1 cellular context compared by ENCODE assay signal in genomic region chr19:13150187-13150918, GRCh38.
TF ChIP-seq lines count a peak whose summit lies in the region.

Gene IER2, plus strand, starts transcription at chr19:13150411. Its CDS starts 2,776 bp downstream, at chr19:13153187.
Gene STX10, minus strand, starts transcription at chr19:13150375. Its CDS starts 202 bp downstream, at chr19:13150173.

TF ChIP-seq in HepG2, 621 proteins besides CTCF, POLR2A, EP300 and RAD21 (continued from another document and continues in another):
- TF ChIP-seq GABPA (IDR thresholded peaks at IDR 0.05; ENCODE audit: low read depth, low read length) (peak; percentile 96), GABPA (CRISPR knock-in tag; IDR thresholded peaks at IDR 0.05; ENCODE audit: low read depth) (peak; percentile 99), IRX3 (CRISPR knock-in tag; IDR thresholded peaks at IDR 0.05; ENCODE audit: borderline replicate concordance, low read depth) (no peak), HBP1 (CRISPR knock-in tag; IDR thresholded peaks at IDR 0.05; ENCODE audit: low read depth) (no peak; the same call in none of the 2 replicates), ZC3H13 (CRISPR knock-in tag; IDR thresholded peaks at IDR 0.05) (no peak), CBX5 (CRISPR knock-in tag; IDR thresholded peaks at IDR 0.05; ENCODE audit: borderline replicate concordance) (peak; percentile 82; the same call in 1 of the 2 replicates), KDM1A (CRISPR knock-in tag; IDR thresholded peaks at IDR 0.05) (no peak), AKAP8 (CRISPR knock-in tag; IDR thresholded peaks at IDR 0.05) (no peak), ZNF251 (CRISPR knock-in tag; IDR thresholded peaks at IDR 0.05) (no peak), ZSCAN5A (CRISPR knock-in tag; IDR thresholded peaks at IDR 0.05; ENCODE audit: borderline replicate concordance) (no peak), CENPT (CRISPR knock-in tag; IDR thresholded peaks at IDR 0.05; ENCODE audit: low read depth) (no peak), ZNF878 (CRISPR knock-in tag; IDR thresholded peaks at IDR 0.05) (peak; percentile 19; the same call in 1 of the 2 replicates), GFI1 (CRISPR knock-in tag; IDR thresholded peaks at IDR 0.05; ENCODE audit: borderline replicate concordance) (peak; percentile 82), SRSF9 (IDR thresholded peaks at IDR 0.05; ENCODE audit: borderline replicate concordance, insufficient read depth, low read depth, low read length, poor library complexity, severe bottlenecking) (no peak), MAFK (conservative IDR thresholded peaks at IDR 0.05 in 1 of 2, IDR thresholded peaks at IDR 0.05 in 1 of 2; ENCODE audit: low read length in 2 of 2) (no peak), CBFB (CRISPR knock-in tag; IDR thresholded peaks at IDR 0.05) (peak; percentile 62; the same call in 1 of the 2 replicates), MXD4 (CRISPR knock-in tag; IDR thresholded peaks at IDR 0.05) (peak; percentile 81; the same call in 1 of the 2 replicates), REPIN1 (CRISPR knock-in tag; IDR thresholded peaks at IDR 0.05; ENCODE audit: borderline replicate concordance, low read depth) (peak; percentile 92), SSRP1 (CRISPR knock-in tag; IDR thresholded peaks at IDR 0.05) (no peak), NFYC (CRISPR knock-in tag; IDR thresholded peaks at IDR 0.05) (peak; percentile 25; the same call in 1 of the 2 replicates), ZBTB42 (CRISPR knock-in tag; IDR thresholded peaks at IDR 0.05) (peak; percentile 83; the same call in 1 of the 2 replicates), ZBTB34 (CRISPR knock-in tag; IDR thresholded peaks at IDR 0.05) (peak; percentile 53; the same call in 1 of the 2 replicates), ZNF484 (CRISPR knock-in tag; IDR thresholded peaks at IDR 0.05; ENCODE audit: borderline replicate concordance, low read depth) (no peak)
- TF ChIP-seq, protein P1, sequence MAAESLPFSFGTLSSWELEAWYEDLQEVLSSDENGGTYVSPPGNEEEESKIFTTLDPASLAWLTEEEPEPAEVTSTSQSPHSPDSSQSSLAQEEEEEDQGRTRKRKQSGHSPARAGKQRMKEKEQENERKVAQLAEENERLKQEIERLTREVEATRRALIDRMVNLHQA (CRISPR knock-in tag; IDR thresholded peaks at IDR 0.05), result 0 out of 2 replicates have a peak, but pooled peaks have one; percentile 32
- TF ChIP-seq, protein P2, sequence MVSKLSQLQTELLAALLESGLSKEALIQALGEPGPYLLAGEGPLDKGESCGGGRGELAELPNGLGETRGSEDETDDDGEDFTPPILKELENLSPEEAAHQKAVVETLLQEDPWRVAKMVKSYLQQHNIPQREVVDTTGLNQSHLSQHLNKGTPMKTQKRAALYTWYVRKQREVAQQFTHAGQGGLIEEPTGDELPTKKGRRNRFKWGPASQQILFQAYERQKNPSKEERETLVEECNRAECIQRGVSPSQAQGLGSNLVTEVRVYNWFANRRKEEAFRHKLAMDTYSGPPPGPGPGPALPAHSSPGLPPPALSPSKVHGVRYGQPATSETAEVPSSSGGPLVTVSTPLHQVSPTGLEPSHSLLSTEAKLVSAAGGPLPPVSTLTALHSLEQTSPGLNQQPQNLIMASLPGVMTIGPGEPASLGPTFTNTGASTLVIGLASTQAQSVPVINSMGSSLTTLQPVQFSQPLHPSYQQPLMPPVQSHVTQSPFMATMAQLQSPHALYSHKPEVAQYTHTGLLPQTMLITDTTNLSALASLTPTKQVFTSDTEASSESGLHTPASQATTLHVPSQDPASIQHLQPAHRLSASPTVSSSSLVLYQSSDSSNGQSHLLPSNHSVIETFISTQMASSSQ (IDR thresholded peaks at IDR 0.05; ENCODE audit: low read depth), result no peak
- TF ChIP-seq, protein P2 (CRISPR knock-in tag; IDR thresholded peaks at IDR 0.05; ENCODE audit: borderline replicate concordance), result peak; percentile 66; the same call in 1 of the 2 replicates
- TF ChIP-seq, protein P3, sequence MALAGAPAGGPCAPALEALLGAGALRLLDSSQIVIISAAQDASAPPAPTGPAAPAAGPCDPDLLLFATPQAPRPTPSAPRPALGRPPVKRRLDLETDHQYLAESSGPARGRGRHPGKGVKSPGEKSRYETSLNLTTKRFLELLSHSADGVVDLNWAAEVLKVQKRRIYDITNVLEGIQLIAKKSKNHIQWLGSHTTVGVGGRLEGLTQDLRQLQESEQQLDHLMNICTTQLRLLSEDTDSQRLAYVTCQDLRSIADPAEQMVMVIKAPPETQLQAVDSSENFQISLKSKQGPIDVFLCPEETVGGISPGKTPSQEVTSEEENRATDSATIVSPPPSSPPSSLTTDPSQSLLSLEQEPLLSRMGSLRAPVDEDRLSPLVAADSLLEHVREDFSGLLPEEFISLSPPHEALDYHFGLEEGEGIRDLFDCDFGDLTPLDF (CRISPR knock-in tag; IDR thresholded peaks at IDR 0.05), result no peak
- TF ChIP-seq, protein P4, sequence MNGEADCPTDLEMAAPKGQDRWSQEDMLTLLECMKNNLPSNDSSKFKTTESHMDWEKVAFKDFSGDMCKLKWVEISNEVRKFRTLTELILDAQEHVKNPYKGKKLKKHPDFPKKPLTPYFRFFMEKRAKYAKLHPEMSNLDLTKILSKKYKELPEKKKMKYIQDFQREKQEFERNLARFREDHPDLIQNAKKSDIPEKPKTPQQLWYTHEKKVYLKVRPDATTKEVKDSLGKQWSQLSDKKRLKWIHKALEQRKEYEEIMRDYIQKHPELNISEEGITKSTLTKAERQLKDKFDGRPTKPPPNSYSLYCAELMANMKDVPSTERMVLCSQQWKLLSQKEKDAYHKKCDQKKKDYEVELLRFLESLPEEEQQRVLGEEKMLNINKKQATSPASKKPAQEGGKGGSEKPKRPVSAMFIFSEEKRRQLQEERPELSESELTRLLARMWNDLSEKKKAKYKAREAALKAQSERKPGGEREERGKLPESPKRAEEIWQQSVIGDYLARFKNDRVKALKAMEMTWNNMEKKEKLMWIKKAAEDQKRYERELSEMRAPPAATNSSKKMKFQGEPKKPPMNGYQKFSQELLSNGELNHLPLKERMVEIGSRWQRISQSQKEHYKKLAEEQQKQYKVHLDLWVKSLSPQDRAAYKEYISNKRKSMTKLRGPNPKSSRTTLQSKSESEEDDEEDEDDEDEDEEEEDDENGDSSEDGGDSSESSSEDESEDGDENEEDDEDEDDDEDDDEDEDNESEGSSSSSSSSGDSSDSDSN (CRISPR knock-in tag; IDR thresholded peaks at IDR 0.05), result peak; percentile 61; the same call in 1 of the 2 replicates
- TF ChIP-seq, protein P5, sequence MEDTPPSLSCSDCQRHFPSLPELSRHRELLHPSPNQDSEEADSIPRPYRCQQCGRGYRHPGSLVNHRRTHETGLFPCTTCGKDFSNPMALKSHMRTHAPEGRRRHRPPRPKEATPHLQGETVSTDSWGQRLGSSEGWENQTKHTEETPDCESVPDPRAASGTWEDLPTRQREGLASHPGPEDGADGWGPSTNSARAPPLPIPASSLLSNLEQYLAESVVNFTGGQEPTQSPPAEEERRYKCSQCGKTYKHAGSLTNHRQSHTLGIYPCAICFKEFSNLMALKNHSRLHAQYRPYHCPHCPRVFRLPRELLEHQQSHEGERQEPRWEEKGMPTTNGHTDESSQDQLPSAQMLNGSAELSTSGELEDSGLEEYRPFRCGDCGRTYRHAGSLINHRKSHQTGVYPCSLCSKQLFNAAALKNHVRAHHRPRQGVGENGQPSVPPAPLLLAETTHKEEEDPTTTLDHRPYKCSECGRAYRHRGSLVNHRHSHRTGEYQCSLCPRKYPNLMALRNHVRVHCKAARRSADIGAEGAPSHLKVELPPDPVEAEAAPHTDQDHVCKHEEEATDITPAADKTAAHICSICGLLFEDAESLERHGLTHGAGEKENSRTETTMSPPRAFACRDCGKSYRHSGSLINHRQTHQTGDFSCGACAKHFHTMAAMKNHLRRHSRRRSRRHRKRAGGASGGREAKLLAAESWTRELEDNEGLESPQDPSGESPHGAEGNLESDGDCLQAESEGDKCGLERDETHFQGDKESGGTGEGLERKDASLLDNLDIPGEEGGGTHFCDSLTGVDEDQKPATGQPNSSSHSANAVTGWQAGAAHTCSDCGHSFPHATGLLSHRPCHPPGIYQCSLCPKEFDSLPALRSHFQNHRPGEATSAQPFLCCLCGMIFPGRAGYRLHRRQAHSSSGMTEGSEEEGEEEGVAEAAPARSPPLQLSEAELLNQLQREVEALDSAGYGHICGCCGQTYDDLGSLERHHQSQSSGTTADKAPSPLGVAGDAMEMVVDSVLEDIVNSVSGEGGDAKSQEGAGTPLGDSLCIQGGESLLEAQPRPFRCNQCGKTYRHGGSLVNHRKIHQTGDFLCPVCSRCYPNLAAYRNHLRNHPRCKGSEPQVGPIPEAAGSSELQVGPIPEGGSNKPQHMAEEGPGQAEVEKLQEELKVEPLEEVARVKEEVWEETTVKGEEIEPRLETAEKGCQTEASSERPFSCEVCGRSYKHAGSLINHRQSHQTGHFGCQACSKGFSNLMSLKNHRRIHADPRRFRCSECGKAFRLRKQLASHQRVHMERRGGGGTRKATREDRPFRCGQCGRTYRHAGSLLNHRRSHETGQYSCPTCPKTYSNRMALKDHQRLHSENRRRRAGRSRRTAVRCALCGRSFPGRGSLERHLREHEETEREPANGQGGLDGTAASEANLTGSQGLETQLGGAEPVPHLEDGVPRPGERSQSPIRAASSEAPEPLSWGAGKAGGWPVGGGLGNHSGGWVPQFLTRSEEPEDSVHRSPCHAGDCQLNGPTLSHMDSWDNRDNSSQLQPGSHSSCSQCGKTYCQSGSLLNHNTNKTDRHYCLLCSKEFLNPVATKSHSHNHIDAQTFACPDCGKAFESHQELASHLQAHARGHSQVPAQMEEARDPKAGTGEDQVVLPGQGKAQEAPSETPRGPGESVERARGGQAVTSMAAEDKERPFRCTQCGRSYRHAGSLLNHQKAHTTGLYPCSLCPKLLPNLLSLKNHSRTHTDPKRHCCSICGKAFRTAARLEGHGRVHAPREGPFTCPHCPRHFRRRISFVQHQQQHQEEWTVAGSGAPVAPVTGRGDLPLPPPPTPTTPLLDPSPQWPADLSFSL (CRISPR knock-in tag; IDR thresholded peaks at IDR 0.05), result no peak
- TF ChIP-seq, protein P6, sequence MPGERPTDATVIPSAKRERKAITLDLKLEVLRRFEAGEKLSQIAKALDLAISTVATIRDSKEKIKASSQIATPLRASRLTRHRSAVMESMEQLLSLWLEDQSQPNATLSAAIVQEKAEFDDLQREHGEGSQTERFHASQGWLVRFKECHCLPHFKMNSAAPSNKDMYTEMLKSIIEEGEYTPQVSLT (CRISPR knock-in tag; IDR thresholded peaks at IDR 0.05; ENCODE audit: borderline replicate concordance, low read depth), result no peak
- TF ChIP-seq, protein P7, sequence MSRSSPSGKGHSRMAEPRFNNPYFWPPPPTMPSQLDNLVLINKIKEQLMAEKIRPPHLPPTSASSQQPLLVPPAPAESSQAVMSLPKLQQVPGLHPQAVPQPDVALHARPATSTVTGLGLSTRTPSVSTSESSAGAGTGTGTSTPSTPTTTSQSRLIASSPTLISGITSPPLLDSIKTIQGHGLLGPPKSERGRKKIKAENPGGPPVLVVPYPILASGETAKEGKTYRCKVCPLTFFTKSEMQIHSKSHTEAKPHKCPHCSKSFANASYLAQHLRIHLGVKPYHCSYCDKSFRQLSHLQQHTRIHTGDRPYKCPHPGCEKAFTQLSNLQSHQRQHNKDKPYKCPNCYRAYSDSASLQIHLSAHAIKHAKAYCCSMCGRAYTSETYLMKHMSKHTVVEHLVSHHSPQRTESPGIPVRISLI (CRISPR knock-in tag; IDR thresholded peaks at IDR 0.05; ENCODE audit: borderline replicate concordance), result peak; percentile 43; the same call in 1 of the 2 replicates
